8 cellular contexts compared by ENCODE assay signal in genomic region chr6:109187399-109188114, GRCh38.
A peak's percentile ranks its signal among the peaks of the same experiment; 100 is the strongest.
DNase-seq lines count a peak whose midpoint lies in the region; ATAC-seq and TF ChIP-seq lines count a peak whose summit lies in the region.

No MANE protein-coding gene starts in this region.

- 23 to 30% (median 28%) methylated on average over 5 of the region's 5 CpGs for WGBS in adrenal gland, 4 donors

- H3K27ac ChIP-seq in adrenal gland, result no peak overlapping the region

- DNase-seq in ELF-1 (ENCODE audit: low read depth, low spot score), result peak; percentile 59
- peak; percentile 37 for DNase-seq in T follicular helper cell (ENCODE audit: low read depth)
- peak in 6 of 7 donors; percentile 34 to 69 (median 39) for DNase-seq in adrenal gland
- DNase-seq in hypothalamus (lab: John Stamatoyannopoulos, UW), result peak in 32 of 51 donors; percentile 0 to 62 (median 14)
- DNase-seq in smooth muscle cell of the brain vasculature (ENCODE audit: low read depth, low spot score), result peak; percentile 29
- no peak for DNase-seq in MG63

- no peak for ATAC-seq in GM21528 (IDR thresholded peaks at IDR 0.05; ENCODE audit: low FRiP score, unreplicated experiment)

- H3K9me3 ChIP-seq in adrenal gland (replicated peaks in 1 of 3), result no peaks in the 10 kb centered on the region
- peaks cover 8% of the 10 kb centered on the region; the same call in 1 of the 2 replicates for H3K9me3 ChIP-seq in MG63

- H3K27me3 ChIP-seq in adrenal gland, result no peaks in the 10 kb centered on the region
- H3K27me3 ChIP-seq in MG63, result no peaks in the 10 kb centered on the region; the same call in 1 of the 2 replicates

- H3K4me3 ChIP-seq in adrenal gland, result no peak overlapping the region
- no peak overlapping the region for H3K4me3 ChIP-seq in MG63

- TF ChIP-seq POLR2A in adrenal gland (IDR thresholded peaks at IDR 0.05), result no peak

- TF ChIP-seq CTCF in LNCAP (IDR thresholded peaks at IDR 0.05), result peak; percentile 96
- peak; percentile 72 to 93 (median 86) for TF ChIP-seq CTCF in adrenal gland (IDR thresholded peaks at IDR 0.05)

- intact Hi-C loops in adrenal gland (cut with DNase I), result loop anchor here (5.0 kb wide), 2 partner anchors 195 to 210 kb away; partner anchors contain the start of gene CD164 (in 1 of the 2)

- H3K36me3 ChIP-seq in adrenal gland (replicated peaks in 1 of 2), result no peaks in the 10 kb centered on the region
- no peaks in the 10 kb centered on the region for H3K36me3 ChIP-seq in MG63

- H3K4me1 ChIP-seq in adrenal gland (replicated peaks in 1 of 2), result peaks cover 0 to 5% of the 10 kb centered on the region in 2 donors
